Comparison of ENCODE assay signal across 8 cellular contexts in the genomic region with DNA sequence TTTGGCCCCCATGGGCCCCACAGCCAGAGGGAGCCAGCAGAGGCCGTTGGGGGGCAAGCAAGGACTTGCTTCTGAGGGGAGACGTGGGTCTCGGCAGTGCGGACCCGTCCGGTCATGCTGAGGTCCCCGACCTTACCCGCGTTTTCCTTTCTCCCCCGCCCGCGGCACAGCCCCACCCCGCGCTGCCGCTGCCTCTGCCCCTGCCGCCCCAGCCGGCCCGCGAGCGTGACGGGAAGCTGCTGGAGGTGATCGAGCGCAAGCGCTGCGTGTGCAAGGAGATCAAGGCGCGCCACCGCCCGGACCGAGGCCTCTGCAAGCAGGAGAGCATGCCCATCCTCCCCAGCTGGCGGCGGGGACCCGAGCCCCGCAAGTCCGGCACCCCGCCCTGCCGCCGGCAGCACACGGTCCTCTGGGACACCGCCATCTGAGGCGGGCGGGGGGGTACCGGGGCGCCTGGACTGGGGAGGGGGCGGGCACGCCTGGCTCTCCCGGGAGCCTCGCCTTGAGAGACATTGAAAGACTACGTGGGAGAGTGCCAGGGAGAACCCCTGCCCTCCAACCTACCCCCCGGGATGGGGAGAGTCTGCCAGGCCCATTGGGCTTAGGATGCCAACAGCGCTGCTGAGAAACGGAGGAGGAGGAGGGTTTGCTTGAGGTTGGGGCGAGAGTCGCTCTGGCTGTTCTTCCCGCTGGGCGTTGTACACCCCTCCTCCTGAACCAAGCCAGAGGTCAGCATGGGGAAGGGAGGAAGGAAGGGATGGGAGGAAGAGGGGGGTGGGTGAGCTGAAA. TPM values are rescaled to one million over a fixed set of nuclear protein-coding genes. Genes with fewer than 3 reads are reported as not detected.
DNase-seq lines count a peak whose midpoint lies in the region; ATAC-seq and TF ChIP-seq lines count a peak whose summit lies in the region.

No MANE protein-coding gene starts in this region.

- peaks cover 0 to 2% of the 10 kb centered on the region in 2 donors for H3K27me3 Mint-ChIP-seq in CD4-positive, alpha-beta memory T cell
- H3K27me3 Mint-ChIP-seq in activated naive CD4-positive, alpha-beta T cell treated with anti-CD3 and anti-CD28 coated beads, Interleukin-2, amount 10 ng/mL, durations not matched to agents 7 days and 5 days = peaks cover 82% of the 10 kb centered on the region

- H3K36me3 ChIP-seq in CD4-positive, alpha-beta memory T cell (ENCODE audit: insufficient read depth, low read length) = no peaks in the 10 kb centered on the region
- no peaks in the 10 kb centered on the region for H3K36me3 ChIP-seq in gastrocnemius medialis

- no peak for ATAC-seq in gastrocnemius medialis

- no peak overlapping the region for H3K4me3 ChIP-seq in CD4-positive, alpha-beta memory T cell (ENCODE audit: low read length in 2 of 2)
- H3K4me3 ChIP-seq in gastrocnemius medialis = peak overlapping the region; percentile 22 to 56 (median 45)

- H3K4me1 ChIP-seq in CD4-positive, alpha-beta memory T cell (ENCODE audit: insufficient read depth, low read length) = peaks cover 10% of the 10 kb centered on the region
- H3K4me1 ChIP-seq in gastrocnemius medialis = no peaks in the 10 kb centered on the region

- H3K9me3 ChIP-seq in CD4-positive, alpha-beta memory T cell (ENCODE audit: control insufficient read depth in 1 of 2, low read length in 2 of 2) = no peaks in the 10 kb centered on the region
- H3K9me3 ChIP-seq in gastrocnemius medialis = no peaks in the 10 kb centered on the region

- CTCF ChIA-PET in CD4-positive, alpha-beta memory T cell (lab: Charles Lee; ENCODE audit: partially characterized antibody) = interaction anchor here (1.0 to 3.2 kb wide), 12 partner anchors 11 to 69 kb away, joined by 3 to 25 read pairs (median 5); partner anchors contain the start of gene AGFG2
- CTCF ChIA-PET in activated naive CD4-positive, alpha-beta T cell treated with anti-CD3 and anti-CD28 coated beads, Interleukin-2, amount 10 ng/mL, durations not matched to agents 7 days and 5 days (lab: Charles Lee) = interaction anchor here (0.8 to 3.4 kb wide), 7 partner anchors 11 to 71 kb away, joined by 3 to 12 read pairs (median 4); no protein-coding TSS in a partner anchor

- intact Hi-C loops in CD4-positive, alpha-beta memory T cell (cut with micrococcal nuclease) = loop anchor here (1.0 to 2.0 kb wide), 2 partner anchors 10 to 65 kb away; partner anchors contain the start of gene NYAP1
- intact Hi-C loops in gastrocnemius medialis (cut with DNase I; ENCODE audit: low total_unique reads) = no loop called here

- no peak for TF ChIP-seq CTCF in gastrocnemius medialis (IDR thresholded peaks at IDR 0.05 in 4 of 5, conservative IDR thresholded peaks at IDR 0.05 in 1 of 5)

- no peaks in the 10 kb centered on the region for H3K36me3 Mint-ChIP-seq in CD4-positive, alpha-beta memory T cell
- H3K36me3 Mint-ChIP-seq in activated naive CD4-positive, alpha-beta T cell treated with anti-CD3 and anti-CD28 coated beads, Interleukin-2, amount 10 ng/mL, durations not matched to agents 7 days and 5 days = no peaks in the 10 kb centered on the region

- no peaks in the 10 kb centered on the region for H3K27me3 ChIP-seq in CD4-positive, alpha-beta memory T cell (ENCODE audit: insufficient read depth, low read length)
- H3K27me3 ChIP-seq in gastrocnemius medialis = peaks cover 0 to 15% (median 0%) of the 10 kb centered on the region in 3 donors

- in situ Hi-C loops in gastrocnemius medialis (cut with MboI; ENCODE audit: low sequenced_read_pairs in 4 of 4) = no loop called here

- POLR2A ChIA-PET in CD4-positive, alpha-beta memory T cell (lab: Charles Lee; ENCODE audit: partially characterized antibody) = interaction anchor here (0.9 to 2.8 kb wide), 13 partner anchors 11 to 182 kb away, joined by 3 to 12 read pairs (median 6); partner anchors contain the start of genes FBXO24, NYAP1 and TSC22D4

- no peak for TF ChIP-seq POLR2A in gastrocnemius medialis (IDR thresholded peaks at IDR 0.05)

- H3K9me3 Mint-ChIP-seq in CD4-positive, alpha-beta memory T cell = no peaks in the 10 kb centered on the region
- no peaks in the 10 kb centered on the region for H3K9me3 Mint-ChIP-seq in activated naive CD4-positive, alpha-beta T cell treated with anti-CD3 and anti-CD28 coated beads, Interleukin-2, amount 10 ng/mL, durations not matched to agents 7 days and 5 days

- H3K4me3 Mint-ChIP-seq in CD4-positive, alpha-beta memory T cell = peak overlapping the region; percentile 71 to 84 (median 75)
- peak overlapping the region; percentile 62 for H3K4me3 Mint-ChIP-seq in activated naive CD4-positive, alpha-beta T cell treated with anti-CD3 and anti-CD28 coated beads, Interleukin-2, amount 10 ng/mL, durations not matched to agents 7 days and 5 days

- H3K4me1 Mint-ChIP-seq in CD4-positive, alpha-beta memory T cell = peaks cover 3 to 29% (median 15%) of the 10 kb centered on the region in 4 donors
- H3K4me1 Mint-ChIP-seq in activated naive CD4-positive, alpha-beta T cell treated with anti-CD3 and anti-CD28 coated beads, Interleukin-2, amount 10 ng/mL, durations not matched to agents 7 days and 5 days = peaks cover 22% of the 10 kb centered on the region

- H3K27ac Mint-ChIP-seq in CD4-positive, alpha-beta memory T cell = peak overlapping the region in 3 of 7 donors; percentile 32 to 86 (median 84)
- no peak overlapping the region for H3K27ac Mint-ChIP-seq in activated naive CD4-positive, alpha-beta T cell treated with anti-CD3 and anti-CD28 coated beads, Interleukin-2, amount 10 ng/mL, durations not matched to agents 7 days and 5 days

- peak; percentile 48 to 60 (median 54) for DNase-seq in CD4-positive, alpha-beta memory T cell
- DNase-seq in NCI-H69 (lab: John Stamatoyannopoulos, UW) (peak; percentile 81), hepatic stellate cell (ENCODE audit: low spot score) (peak; percentile 52), gastrocnemius medialis (no peak), NCI-H345 (lab: John Stamatoyannopoulos, UW) (no peak), GM19240 (ENCODE audit: insufficient read length, low spot score) (no peak), DMS153 treated with DMSO at 0.1 percent for 48 hours (lab: John Stamatoyannopoulos, UW; ENCODE audit: unreplicated experiment) (no peak)
- peak; percentile 81 for DNase-seq in activated naive CD4-positive, alpha-beta T cell treated with anti-CD3 and anti-CD28 coated beads, Interleukin-2, amount 10 ng/mL, durations not matched to agents 7 days and 5 days

- H3K27ac ChIP-seq in CD4-positive, alpha-beta memory T cell (ENCODE audit: low read depth, low read length) = no peak overlapping the region
- H3K27ac ChIP-seq in gastrocnemius medialis = no peak overlapping the region

RNA-seq across cellular contexts. Expression of gene NYAP1, which starts 9.9 kb away (rescaled TPM):
- under 1 TPM; 0.38 to 0.58 TPM for total RNA-seq in CD4-positive, alpha-beta memory T cell
- not detected for polyA plus RNA-seq in CD4-positive, alpha-beta memory T cell
- total RNA-seq in gastrocnemius medialis = under 1 TPM in 1 of 4 donors, not detected in 3; 0.29 TPM

RNA-seq across cellular contexts. Expression of gene TSC22D4, which starts 14.7 kb away (rescaled TPM):
- 100 to 1,000 TPM; 144 to 154 TPM for total RNA-seq in CD4-positive, alpha-beta memory T cell
- polyA plus RNA-seq in CD4-positive, alpha-beta memory T cell = 10 to 100 TPM; 30.0 to 34.5 TPM
- total RNA-seq in gastrocnemius medialis = 10 to 100 TPM; 14.3 to 25.5 (median 21.2) TPM

RNA-seq across cellular contexts. Expression of gene SPACDR, which starts 29.6 kb away (rescaled TPM):
- total RNA-seq in CD4-positive, alpha-beta memory T cell = 1 to 10 TPM; 4.6 to 5.7 TPM
- polyA plus RNA-seq in CD4-positive, alpha-beta memory T cell = under 1 TPM; 0.26 to 0.34 TPM
- under 1 TPM in 1 of 4 donors, not detected in 3; 0.29 TPM for total RNA-seq in gastrocnemius medialis

RNA-seq across cellular contexts. Expression of gene AGFG2, which starts 45.3 kb away (rescaled TPM):
- 10 to 100 TPM; 56.6 to 58.3 TPM for total RNA-seq in CD4-positive, alpha-beta memory T cell
- polyA plus RNA-seq in CD4-positive, alpha-beta memory T cell = 10 to 100 TPM; 19.7 to 35.6 TPM
- total RNA-seq in gastrocnemius medialis = 10 to 100 TPM; 10.7 to 16.4 (median 13.5) TPM

RNA-seq across cellular contexts. Expression of gene PPP1R35, which starts 57.4 kb away (rescaled TPM):
- total RNA-seq in CD4-positive, alpha-beta memory T cell = 10 to 100 TPM; 77.7 to 83.8 TPM
- polyA plus RNA-seq in CD4-positive, alpha-beta memory T cell = 10 to 100 TPM; 28.6 to 49.7 TPM
- 10 to 100 TPM in 3 of 4 donors, 1 to 10 TPM in 1; 5.1 to 16.0 (median 13.0) TPM for total RNA-seq in gastrocnemius medialis

Comparison
In these comparisons a context has a peak if more than half of its experiments do, and no peak if none do; other contexts are left out.
1. DNase-seq: peak in CD4-positive, alpha-beta memory T cell (5 of 5), NCI-H69 (single experiment), activated naive CD4-positive, alpha-beta T cell treated with anti-CD3 and anti-CD28 coated beads, Interleukin-2, amount 10 ng/mL, durations not matched to agents 7 days and 5 days (single experiment) and hepatic stellate cell (single experiment); none in gastrocnemius medialis (0 of 2), NCI-H345 (single experiment), GM19240 (single experiment) and DMS153 treated with DMSO at 0.1 percent for 48 hours (single experiment).
2. H3K4me3 ChIP-seq: peak in gastrocnemius medialis (4 of 4); none in CD4-positive, alpha-beta memory T cell (0 of 2).
3. RNA of gene TSC22D4, which starts 14.7 kb away (total RNA-seq): 144 to 154 TPM in CD4-positive, alpha-beta memory T cell; 14.3 to 25.5 TPM in gastrocnemius medialis; every median in the first group is over 4 times any median in the second.
4. RNA of gene SPACDR, which starts 29.6 kb away (total RNA-seq): 4.6 to 5.7 TPM in CD4-positive, alpha-beta memory T cell; 0.29 TPM in gastrocnemius medialis; every median in the first group is over 4 times any median in the second.